ENCODE assay signal across 1 cellular context in the genomic region with DNA sequence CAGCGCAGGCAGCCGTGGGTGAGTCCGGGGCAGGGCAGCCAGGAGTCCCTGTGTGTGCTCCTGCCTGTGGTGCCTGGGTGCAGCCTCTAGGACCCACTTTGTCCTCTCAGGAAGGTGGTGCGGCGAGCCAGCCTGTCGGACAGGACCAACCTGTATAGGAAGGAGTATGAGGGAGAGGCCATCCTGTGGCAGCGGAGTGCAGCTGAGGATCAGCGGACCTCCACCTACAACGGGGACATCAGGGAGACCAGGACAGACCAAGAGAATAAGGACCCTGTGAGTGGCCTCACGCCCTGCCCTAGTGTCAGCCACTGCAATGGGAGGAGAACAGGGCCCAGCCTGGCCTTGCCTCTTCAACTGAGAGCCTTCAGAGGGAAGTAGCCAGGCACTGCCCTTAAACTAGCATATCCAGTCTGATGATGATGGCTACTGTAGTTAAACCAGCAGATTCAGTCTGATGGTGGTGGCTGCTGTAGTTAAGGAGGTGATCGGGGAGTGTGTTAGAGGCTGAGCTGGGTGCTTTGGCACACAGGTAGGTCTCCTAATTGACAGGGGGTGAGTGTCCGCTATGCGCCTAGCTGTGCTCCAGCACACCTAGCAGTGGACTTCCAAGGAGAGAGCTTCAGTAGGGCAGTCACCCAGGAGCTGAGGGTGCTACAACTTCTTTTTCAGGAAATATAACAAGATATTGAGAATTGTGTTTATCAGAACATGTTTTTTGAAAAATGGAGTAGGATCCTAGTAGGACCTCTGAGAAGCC.
TF ChIP-seq lines count a peak whose summit lies in the region.

No MANE protein-coding gene starts in this region.

TF ChIP-seq in HepG2, 621 proteins besides CTCF, POLR2A, EP300 and RAD21:
- TF ChIP-seq, protein P1, sequence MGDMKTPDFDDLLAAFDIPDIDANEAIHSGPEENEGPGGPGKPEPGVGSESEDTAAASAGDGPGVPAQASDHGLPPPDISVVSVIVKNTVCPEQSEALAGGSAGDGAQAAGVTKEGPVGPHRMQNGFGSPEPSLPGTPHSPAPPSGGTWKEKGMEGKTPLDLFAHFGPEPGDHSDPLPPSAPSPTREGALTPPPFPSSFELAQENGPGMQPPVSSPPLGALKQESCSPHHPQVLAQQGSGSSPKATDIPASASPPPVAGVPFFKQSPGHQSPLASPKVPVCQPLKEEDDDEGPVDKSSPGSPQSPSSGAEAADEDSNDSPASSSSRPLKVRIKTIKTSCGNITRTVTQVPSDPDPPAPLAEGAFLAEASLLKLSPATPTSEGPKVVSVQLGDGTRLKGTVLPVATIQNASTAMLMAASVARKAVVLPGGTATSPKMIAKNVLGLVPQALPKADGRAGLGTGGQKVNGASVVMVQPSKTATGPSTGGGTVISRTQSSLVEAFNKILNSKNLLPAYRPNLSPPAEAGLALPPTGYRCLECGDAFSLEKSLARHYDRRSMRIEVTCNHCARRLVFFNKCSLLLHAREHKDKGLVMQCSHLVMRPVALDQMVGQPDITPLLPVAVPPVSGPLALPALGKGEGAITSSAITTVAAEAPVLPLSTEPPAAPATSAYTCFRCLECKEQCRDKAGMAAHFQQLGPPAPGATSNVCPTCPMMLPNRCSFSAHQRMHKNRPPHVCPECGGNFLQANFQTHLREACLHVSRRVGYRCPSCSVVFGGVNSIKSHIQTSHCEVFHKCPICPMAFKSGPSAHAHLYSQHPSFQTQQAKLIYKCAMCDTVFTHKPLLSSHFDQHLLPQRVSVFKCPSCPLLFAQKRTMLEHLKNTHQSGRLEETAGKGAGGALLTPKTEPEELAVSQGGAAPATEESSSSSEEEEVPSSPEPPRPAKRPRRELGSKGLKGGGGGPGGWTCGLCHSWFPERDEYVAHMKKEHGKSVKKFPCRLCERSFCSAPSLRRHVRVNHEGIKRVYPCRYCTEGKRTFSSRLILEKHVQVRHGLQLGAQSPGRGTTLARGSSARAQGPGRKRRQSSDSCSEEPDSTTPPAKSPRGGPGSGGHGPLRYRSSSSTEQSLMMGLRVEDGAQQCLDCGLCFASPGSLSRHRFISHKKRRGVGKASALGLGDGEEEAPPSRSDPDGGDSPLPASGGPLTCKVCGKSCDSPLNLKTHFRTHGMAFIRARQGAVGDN (CRISPR knock-in tag; IDR thresholded peaks at IDR 0.05), result peak; percentile 48; the same call in 1 of the 2 replicates
- TF ChIP-seq CHCHD3 (CRISPR knock-in tag; IDR thresholded peaks at IDR 0.05) (no peak), ZBTB33 (CRISPR knock-in tag; IDR thresholded peaks at IDR 0.05) (peak; percentile 97), ZNF207 (IDR thresholded peaks at IDR 0.05; ENCODE audit: borderline replicate concordance) (no peak), ZNF121 (CRISPR knock-in tag; IDR thresholded peaks at IDR 0.05) (0 out of 2 replicates have a peak, but pooled peaks have one; percentile 41), HDAC2 (CRISPR knock-in tag; IDR thresholded peaks at IDR 0.05) (no peak), MEIS2 (CRISPR knock-in tag; IDR thresholded peaks at IDR 0.05) (no peak), ZNF263 (CRISPR knock-in tag; IDR thresholded peaks at IDR 0.05) (peak; percentile 45; the same call in 1 of the 2 replicates), ERF (CRISPR knock-in tag; IDR thresholded peaks at IDR 0.05) (no peak), HNF1B (CRISPR knock-in tag; IDR thresholded peaks at IDR 0.05) (0 out of 2 replicates have a peak, but pooled peaks have one; percentile 35), TEAD3 (CRISPR knock-in tag; optimal IDR thresholded peaks at IDR 0.05; ENCODE audit: borderline replicate concordance) (peak; percentile 17), FUBP1 (CRISPR knock-in tag; IDR thresholded peaks at IDR 0.05; ENCODE audit: borderline replicate concordance) (peak; percentile 78; the same call in 1 of the 2 replicates), ZNF891 (CRISPR knock-in tag; IDR thresholded peaks at IDR 0.05) (peak; percentile 85), ZNF292 (CRISPR knock-in tag; IDR thresholded peaks at IDR 0.05; ENCODE audit: borderline replicate concordance, low read depth) (peak; percentile 35; the same call in 1 of the 2 replicates), ZNF572 (CRISPR knock-in tag; IDR thresholded peaks at IDR 0.05) (peak; percentile 62; the same call in 1 of the 2 replicates), MTA1 (CRISPR knock-in tag; IDR thresholded peaks at IDR 0.05; ENCODE audit: borderline replicate concordance) (0 out of 2 replicates have a peak, but pooled peaks have one; percentile 37), ZNF280B (CRISPR knock-in tag; IDR thresholded peaks at IDR 0.05; ENCODE audit: borderline replicate concordance) (peak; percentile 72; the same call in 1 of the 2 replicates), ZNF777 (CRISPR knock-in tag; IDR thresholded peaks at IDR 0.05) (0 out of 2 replicates have a peak, but pooled peaks have one; percentile 34), MYC (CRISPR knock-in tag; IDR thresholded peaks at IDR 0.05; ENCODE audit: borderline replicate concordance) (0 out of 2 replicates have a peak, but pooled peaks have one; percentile 25), ZNF660 (CRISPR knock-in tag; IDR thresholded peaks at IDR 0.05; ENCODE audit: borderline replicate concordance, low read depth) (no peak), ZNF614 (CRISPR knock-in tag; IDR thresholded peaks at IDR 0.05; ENCODE audit: borderline replicate concordance) (0 out of 2 replicates have a peak, but pooled peaks have one; percentile 27), ZFP91 (CRISPR knock-in tag; IDR thresholded peaks at IDR 0.05; ENCODE audit: borderline replicate concordance) (peak; percentile 45; the same call in 1 of the 2 replicates), NRL (CRISPR knock-in tag; IDR thresholded peaks at IDR 0.05; ENCODE audit: borderline replicate concordance) (peak; percentile 79; the same call in 1 of the 2 replicates), ZBTB38 (CRISPR knock-in tag; IDR thresholded peaks at IDR 0.05) (peak; percentile 54), ZSCAN22 (CRISPR knock-in tag; IDR thresholded peaks at IDR 0.05) (peak; percentile 93)
- TF ChIP-seq, protein P2, sequence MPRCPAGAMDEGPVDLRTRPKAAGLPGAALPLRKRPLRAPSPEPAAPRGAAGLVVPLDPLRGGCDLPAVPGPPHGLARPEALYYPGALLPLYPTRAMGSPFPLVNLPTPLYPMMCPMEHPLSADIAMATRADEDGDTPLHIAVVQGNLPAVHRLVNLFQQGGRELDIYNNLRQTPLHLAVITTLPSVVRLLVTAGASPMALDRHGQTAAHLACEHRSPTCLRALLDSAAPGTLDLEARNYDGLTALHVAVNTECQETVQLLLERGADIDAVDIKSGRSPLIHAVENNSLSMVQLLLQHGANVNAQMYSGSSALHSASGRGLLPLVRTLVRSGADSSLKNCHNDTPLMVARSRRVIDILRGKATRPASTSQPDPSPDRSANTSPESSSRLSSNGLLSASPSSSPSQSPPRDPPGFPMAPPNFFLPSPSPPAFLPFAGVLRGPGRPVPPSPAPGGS (CRISPR knock-in tag; IDR thresholded peaks at IDR 0.05), result 0 out of 2 replicates have a peak, but pooled peaks have one; percentile 51
TF ChIP-seq in HepG2: peak in this region for 20.
